In the genomic region with DNA sequence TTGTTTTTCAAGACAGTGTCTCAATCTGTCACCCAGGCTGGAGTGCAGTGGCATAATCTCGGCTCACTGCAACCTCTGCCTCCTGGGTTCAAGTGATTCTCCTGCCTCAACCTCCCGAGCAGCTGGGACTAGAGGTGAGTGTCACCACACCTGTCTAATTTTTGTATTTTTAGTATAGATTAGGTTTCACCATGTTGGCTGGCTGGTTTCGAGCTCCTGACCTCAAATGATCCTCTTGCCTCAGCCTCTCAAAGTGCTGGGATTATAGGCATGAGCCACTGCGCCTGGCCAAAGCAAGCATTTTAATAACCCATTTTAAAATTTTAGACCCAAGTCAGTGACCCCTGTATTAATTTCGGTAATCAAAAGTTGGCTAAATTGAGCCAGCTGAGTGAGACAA, we compare ENCODE assay signal across 7 cellular contexts. TPM values are rescaled to one million over a fixed set of nuclear protein-coding genes. Genes with fewer than 3 reads are reported as not detected.
DNase-seq lines count a peak whose midpoint lies in the region; ATAC-seq and TF ChIP-seq lines count a peak whose summit lies in the region.
"Not testable (repeated sequence)": the region's sequence is repeated elsewhere in the genome, so short reads cannot be mapped to it uniquely, and the experiment has no call there.
"Had no signal": no experiment of that assay in that cellular context is flagged by ENCODE, and none has a peak within 500 bp of the region (broad histone marks: within the 10 kb centered on the region; RNA-seq: fewer than 3 reads in every experiment).

No MANE protein-coding gene starts in this region.

- TF ChIP-seq RAD21 in IMR-90 (IDR thresholded peaks at IDR 0.05; ENCODE audit: low read length): not testable (repeated sequence)

- in situ Hi-C loops in IMR-90 (cut with MboI; ENCODE audit: low sequenced_read_pairs): loop anchor here (5.0 to 10.0 kb wide), 3 partner anchors 330 to 687 kb away; a partner anchor contains a TSS

- intact Hi-C loops in IMR-90 (cut with micrococcal nuclease): loop anchor here (2.0 to 5.0 kb wide), 2 partner anchors 49 to 675 kb away; no protein-coding TSS in a partner anchor

- not testable (repeated sequence) for H3K23ac ChIP-seq in IMR-90 (ENCODE audit: low read depth, low read length)

- not testable (repeated sequence) for H4K5ac ChIP-seq in IMR-90 (ENCODE audit: low read depth, low read length)

- dilution Hi-C loops in IMR-90 (cut with HindIII; ENCODE audit: low sequenced_read_pairs, unreplicated experiment): not testable (repeated sequence)

- H2BK20ac ChIP-seq in IMR-90 (ENCODE audit: low read depth, low read length): not testable (repeated sequence)

- BruUV-seq in IMR-90 (replicated peaks; lab: Mats Ljungman, UMichigan): not testable (repeated sequence)

- not testable (repeated sequence) for H2AK9ac ChIP-seq in IMR-90 (replicated peaks; ENCODE audit: low read depth, low read length, poor library complexity)

- H3K4me3 Mint-ChIP-seq in natural killer cell treated with Interleukin-12 subunit alpha and Interleukin-12 subunit beta and Interleukin-15 and Interleukin-18, amount 100 ng/mL, for 72 hours: not testable (repeated sequence)

- POLR2A ChIA-PET in IMR-90 (lab: Charles Lee; ENCODE audit: unreplicated experiment): not testable (repeated sequence)

- H2AK5ac ChIP-seq in IMR-90 (ENCODE audit: low read depth, low read length): 0 out of 2 replicates have a peak overlapping the region, but pooled peaks have one; percentile 91

- not testable (repeated sequence) for H4K20me1 ChIP-seq in IMR-90 (ENCODE audit: insufficient read depth, low read length)

- H3K9me1 ChIP-seq in IMR-90 (ENCODE audit: insufficient read depth, low read length): not testable (repeated sequence)

- peak overlapping the region; percentile 64 for H3K4ac ChIP-seq in IMR-90 (ENCODE audit: low read depth, low read length)

- not testable (repeated sequence) for H3K36me3 Mint-ChIP-seq in natural killer cell treated with Interleukin-12 subunit alpha and Interleukin-12 subunit beta and Interleukin-15 and Interleukin-18, amount 100 ng/mL, for 72 hours

- H3K14ac ChIP-seq in IMR-90 (replicated peaks; ENCODE audit: low read depth, low read length): not testable (repeated sequence)

- not testable (repeated sequence) for H3K9ac ChIP-seq in IMR-90 (ENCODE audit: low read depth, low read length)

- H4K91ac ChIP-seq in IMR-90 (ENCODE audit: insufficient read depth, low read depth, low read length): not testable (repeated sequence)

- H3K36me3 ChIP-seq in IMR-90 (ENCODE audit: control insufficient read depth, insufficient read depth, low read length): not testable (repeated sequence)

- TF ChIP-seq POLR2A in IMR-90 (IDR thresholded peaks at IDR 0.05; ENCODE audit: low read depth, low read length): not testable (repeated sequence)

- H3K27ac Mint-ChIP-seq in natural killer cell treated with Interleukin-12 subunit alpha and Interleukin-12 subunit beta and Interleukin-15 and Interleukin-18, amount 100 ng/mL, for 72 hours: not testable (repeated sequence)

- not testable (repeated sequence) for H3K4me3 ChIP-seq in IMR-90 (ENCODE audit: insufficient read depth, low read depth, low read length)

- not testable (repeated sequence) for H3K27ac ChIP-seq in IMR-90 (ENCODE audit: insufficient read depth, low read length)
- H3K27ac ChIP-seq in cingulate gyrus (ENCODE audit: low read depth, low read length): peak overlapping the region; percentile 93
- peak overlapping the region; percentile 97 for H3K27ac ChIP-seq in substantia nigra (ENCODE audit: low read depth, low read length, poor library complexity, severe bottlenecking)

- peak overlapping the region; percentile 65; the same call in 1 of the 3 replicates for H2BK15ac ChIP-seq in IMR-90 (ENCODE audit: low read depth, low read length)

- H3K27me3 Mint-ChIP-seq in natural killer cell treated with Interleukin-12 subunit alpha and Interleukin-12 subunit beta and Interleukin-15 and Interleukin-18, amount 100 ng/mL, for 72 hours: not testable (repeated sequence)

- H2BK120ac ChIP-seq in IMR-90 (ENCODE audit: low read depth, low read length): not testable (repeated sequence)

- not testable (repeated sequence) for ATAC-seq in IMR-90 (ENCODE audit: low read depth); natural killer cell treated with Interleukin-12 subunit alpha and Interleukin-12 subunit beta and Interleukin-15 and Interleukin-18, amount 100 ng/mL, for 72 hours

- CTCF ChIA-PET in IMR-90 (lab: Yijun Ruan, JAX): interaction anchor here (0.7 to 1.8 kb wide), 4 partner anchors 18 to 149 kb away, joined by 3 to 10 read pairs (median 4); no protein-coding TSS in a partner anchor

- H3K4me1 Mint-ChIP-seq in natural killer cell treated with Interleukin-12 subunit alpha and Interleukin-12 subunit beta and Interleukin-15 and Interleukin-18, amount 100 ng/mL, for 72 hours (ENCODE audit: low read depth in 2 of 2): not testable (repeated sequence)

- H3K4me2 ChIP-seq in IMR-90 (ENCODE audit: low read depth, low read length): not testable (repeated sequence)

- not testable (repeated sequence) for DNase-seq in IMR-90; substantia nigra (lab: John Stamatoyannopoulos, UW)
- DNase-seq in NCI-H2196 (lab: John Stamatoyannopoulos, UW; ENCODE audit: unreplicated experiment) (peak; percentile 21), RPMI8226 (peak; percentile 62)
- DNase-seq in natural killer cell treated with Interleukin-12 subunit alpha and Interleukin-12 subunit beta and Interleukin-15 and Interleukin-18, amount 100 ng/mL, for 72 hours (ENCODE audit: low spot score): peak; percentile 23

- H3K18ac ChIP-seq in IMR-90 (ENCODE audit: low read depth, low read length): not testable (repeated sequence)

- H4K8ac ChIP-seq in IMR-90 (ENCODE audit: low read depth in 2 of 2, low read length in 2 of 2): not testable (repeated sequence)

- 83% methylated on average over 2 of the region's 5 CpGs; no CpG with 5 or more reads in 1 of the 2 experiments for WGBS in IMR-90 (ENCODE audit: extremely low coverage in 2 of 2, insufficient read length in 1 of 2), 2 experiments

- not testable (repeated sequence) for H3K27me3 ChIP-seq in IMR-90 (ENCODE audit: control insufficient read depth, insufficient read depth, low read length)

- not testable (repeated sequence) for H3K56ac ChIP-seq in IMR-90 (ENCODE audit: extremely low read depth, insufficient read depth, low read length)

- not testable (repeated sequence) for H3K9me3 ChIP-seq in IMR-90 (ENCODE audit: control insufficient read depth, insufficient read depth, low read length)

- not testable (repeated sequence) for H3K79me1 ChIP-seq in IMR-90 (ENCODE audit: low read depth in 1 of 2, low read length in 2 of 2)

- H3K4me1 ChIP-seq in IMR-90 (ENCODE audit: control insufficient read depth, insufficient read depth, low read length): not testable (repeated sequence)

- not testable (repeated sequence) for H3K9me3 Mint-ChIP-seq in natural killer cell treated with Interleukin-12 subunit alpha and Interleukin-12 subunit beta and Interleukin-15 and Interleukin-18, amount 100 ng/mL, for 72 hours

- not testable (repeated sequence) for H2AFZ ChIP-seq in IMR-90 (replicated peaks; ENCODE audit: low read length, poor library complexity)

- H2BK5ac ChIP-seq in IMR-90 (ENCODE audit: low read depth, low read length, poor library complexity, severe bottlenecking): not testable (repeated sequence)

- TF ChIP-seq CTCF in IMR-90 (conservative IDR thresholded peaks at IDR 0.05; ENCODE audit: low read depth, low read length): not testable (repeated sequence)

RNA-seq across cellular contexts. Expression of a gene that starts 47.0 kb away (rescaled TPM):
- 0.18 and 0.28 TPM in 2 replicates for total RNA-seq in IMR-90 (2012; rRNA removed)
- 0.09 and 0.27 TPM in 2 replicates for polyA plus RNA-seq in IMR-90 (2012; rRNA removed)
- 0.05 TPM in 1 of 2 replicates, not detected in the other for polyA plus RNA-seq in IMR-90 (2012; cell fraction: cytosol; rRNA removed)
- not detected in 2 replicates for polyA plus RNA-seq in IMR-90 (2012; cell fraction: nucleus; rRNA removed; ENCODE audit: low replicate concordance)
- total RNA-seq in natural killer cell treated with Interleukin-12 subunit alpha and Interleukin-12 subunit beta and Interleukin-15 and Interleukin-18, amount 100 ng/mL, for 72 hours: under 1 TPM in 1 of 2 donors, not detected in 1; 0.61 TPM
- total RNA-seq: CD8-positive, alpha-beta T cell had no signal
